In the genomic region with DNA sequence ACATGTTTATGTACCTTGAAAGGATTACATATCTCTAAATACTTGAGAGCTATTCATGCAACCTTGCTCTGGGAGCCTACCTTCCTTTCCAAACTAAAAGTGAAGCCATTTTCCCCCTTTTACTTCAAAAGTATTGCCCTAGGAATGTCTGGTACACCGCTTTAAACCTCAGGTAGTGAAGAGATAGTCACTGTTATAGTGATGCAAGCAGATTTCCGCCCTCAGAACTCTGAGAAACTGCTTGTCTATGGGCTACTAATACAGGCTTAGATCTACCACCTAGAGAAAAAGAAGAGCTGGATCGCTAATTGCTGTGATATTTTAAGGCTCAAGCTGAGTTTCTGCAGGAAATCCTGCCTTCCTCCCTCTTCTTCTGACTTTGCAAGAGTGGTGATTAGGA, we compare ENCODE assay signal across 17 cellular contexts.
DNase-seq lines count a peak whose midpoint lies in the region; ATAC-seq, FAIRE-seq and TF ChIP-seq lines count a peak whose summit lies in the region.
"Had no signal": no experiment of that assay in that cellular context is flagged by ENCODE, and none has a peak within 500 bp of the region (broad histone marks: within the 10 kb centered on the region; RNA-seq: fewer than 3 reads in every experiment).

No MANE protein-coding gene starts in this region.

- TF ChIP-seq EP300 in gastroesophageal sphincter (IDR thresholded peaks at IDR 0.05): no peak

- no peak for ATAC-seq in left cardiac atrium
- no peak for ATAC-seq in HG03571 (IDR thresholded peaks at IDR 0.05; ENCODE audit: unreplicated experiment)
- ATAC-seq in gastroesophageal sphincter: no peak

- H3K27me3 ChIP-seq in cardiac muscle cell (no peaks in the 10 kb centered on the region), bronchial epithelial cell (ENCODE audit: control insufficient read depth, insufficient read depth, low read length) (no peaks in the 10 kb centered on the region), keratinocyte (ENCODE audit: control insufficient read depth, extremely low read depth, insufficient read depth, low read length) (no peaks in the 10 kb centered on the region), gastroesophageal sphincter (no peaks in the 10 kb centered on the region)
- H3K27me3 ChIP-seq in BLaER1 treated with 17β-estradiol and CSF1 and Interleukin-3, amounts not matched to agents 10 nM and 100 nM: no peaks in the 10 kb centered on the region

- H3K4me1 ChIP-seq in cardiac muscle cell (ENCODE audit: low read depth) (peaks cover 34% of the 10 kb centered on the region), keratinocyte (ENCODE audit: control insufficient read depth, extremely low read depth, insufficient read depth, low read length) (peaks cover 24% of the 10 kb centered on the region), gastroesophageal sphincter (peaks cover 0 to 8% (median 0%) of the 10 kb centered on the region in 3 donors)
- H3K4me1 ChIP-seq in BLaER1 treated with 17β-estradiol and CSF1 and Interleukin-3, amounts not matched to agents 10 nM and 100 nM: peaks cover 0 to 37% (median 24%) of the 10 kb centered on the region in 10 experiments; a peak in 13 of 20 replicates

- H3K4me2 ChIP-seq in BLaER1 treated with 17β-estradiol and CSF1 and Interleukin-3, amounts not matched to agents 10 nM and 100 nM: peak overlapping the region in 7 of 11 experiments; percentile 1 to 54 (median 40); a peak in 11 of 22 replicates
- no peak overlapping the region for H3K4me2 ChIP-seq in keratinocyte (ENCODE audit: control insufficient read depth, extremely low read depth, insufficient read depth, low read depth, low read length)

- H3K4me3 ChIP-seq in cardiac muscle cell: no peak overlapping the region
- no peak overlapping the region for H3K4me3 ChIP-seq in BLaER1 treated with 17β-estradiol and CSF1 and Interleukin-3, amounts not matched to agents 10 nM and 100 nM
- H3K4me3 ChIP-seq in bronchial epithelial cell (ENCODE audit: low read depth, low read length): no peak overlapping the region
- no peak overlapping the region for H3K4me3 ChIP-seq in keratinocyte (ENCODE audit: control insufficient read depth in 2 of 3, extremely low read depth in 1 of 3, insufficient read depth in 2 of 3, low read depth in 1 of 3, low read length in 3 of 3)
- no peak overlapping the region for H3K4me3 ChIP-seq in gastroesophageal sphincter
- H3K4me3 ChIP-seq: GM23248 had no signal

- H3K9ac ChIP-seq in BLaER1 treated with 17β-estradiol and CSF1 and Interleukin-3, amounts not matched to agents 10 nM and 100 nM: no peak overlapping the region
- no peak overlapping the region for H3K9ac ChIP-seq in keratinocyte (ENCODE audit: control insufficient read depth, extremely low read depth, insufficient read depth, low read length)
- H3K9ac ChIP-seq: GM23248 had no signal

- H3K27ac ChIP-seq in cardiac muscle cell (peak overlapping the region; percentile 88), keratinocyte (ENCODE audit: control insufficient read depth, insufficient read depth, low read length) (no peak overlapping the region), gastroesophageal sphincter (no peak overlapping the region)
- no peak overlapping the region for H3K27ac ChIP-seq in BLaER1 treated with 17β-estradiol and CSF1 and Interleukin-3, amounts not matched to agents 10 nM and 100 nM
- H3K27ac ChIP-seq: GM23248 had no signal

- dilution Hi-C loops in keratinocyte (cut with MboI; ENCODE audit: extremely low pct_ligation_motif_present, low sequenced_read_pairs): no loop called here

- no peak overlapping the region for H2AFZ ChIP-seq in keratinocyte (ENCODE audit: control insufficient read depth, low read length)
- H2AFZ ChIP-seq: GM23248 had no signal

- 47 to 80% methylated on average over 3 of the region's 3 CpGs for WGBS in gastroesophageal sphincter (ENCODE audit: low coverage in 1 of 2), 2 donors

- intact Hi-C loops in left cardiac atrium (cut with DNase I): no loop called here

- H3K36me3 ChIP-seq in cardiac muscle cell: no peaks in the 10 kb centered on the region
- no peaks in the 10 kb centered on the region for H3K36me3 ChIP-seq in BLaER1 treated with 17β-estradiol and CSF1 and Interleukin-3, amounts not matched to agents 10 nM and 100 nM
- H3K36me3 ChIP-seq in bronchial epithelial cell (ENCODE audit: control insufficient read depth, insufficient read depth, low read length): no peaks in the 10 kb centered on the region
- H3K36me3 ChIP-seq in keratinocyte (ENCODE audit: control insufficient read depth in 2 of 2, extremely low read depth in 1 of 2, insufficient read depth in 2 of 2, low read length in 2 of 2): no peaks in the 10 kb centered on the region
- H3K36me3 ChIP-seq in gastroesophageal sphincter: no peaks in the 10 kb centered on the region

- no peak for TF ChIP-seq POLR2A in gastroesophageal sphincter (IDR thresholded peaks at IDR 0.05)

- H3K9me3 ChIP-seq in cardiac muscle cell (ENCODE audit: low read depth) (no peaks in the 10 kb centered on the region), keratinocyte (ENCODE audit: control insufficient read depth, low read depth, low read length) (no peaks in the 10 kb centered on the region), gastroesophageal sphincter (no peaks in the 10 kb centered on the region)
- H3K9me3 ChIP-seq in BLaER1 treated with 17β-estradiol and CSF1 and Interleukin-3, amounts not matched to agents 10 nM and 100 nM (replicated peaks in 1 of 11): no peaks in the 10 kb centered on the region

- DNase-seq in cardiac muscle cell (ENCODE audit: low read depth in 1 of 2, low spot score in 1 of 2): no peak
- no peak for DNase-seq in left cardiac atrium
- DNase-seq in bronchial epithelial cell (ENCODE audit: low read depth): peak; percentile 72
- no peak for DNase-seq in keratinocyte (ENCODE audit: low read depth, low spot score)
- DNase-seq in stimulated activated CD4-positive, alpha-beta T cell treated with anti-CD3 and anti-CD28 coated beads, Interleukin-15, amount 100 ng/mL, for 24 hours: no peak
- DNase-seq: 8988T; AML-193; C1 segment of cervical spinal cord; Calu3; CD4-positive, alpha-beta T cell; DMS 273 treated with DMSO at 0.1 percent for 48 hours; GM23248; H9 had no signal

- no peak for FAIRE-seq in bronchial epithelial cell (lab: Jason Lieb, UNC)
- peak; percentile 36 for FAIRE-seq in keratinocyte (lab: Jason Lieb, UNC)
- FAIRE-seq: GM12891 had no signal

- no peaks in the 10 kb centered on the region for H3K9me1 ChIP-seq in keratinocyte (ENCODE audit: control insufficient read depth, extremely low read depth, insufficient read depth, low read length)

- no peaks in the 10 kb centered on the region for H3K79me2 ChIP-seq in keratinocyte (ENCODE audit: control insufficient read depth, insufficient read depth, low read length)

- TF ChIP-seq CTCF in cardiac muscle cell (IDR thresholded peaks at IDR 0.05; ENCODE audit: low read depth, low read length): no peak
- no peak for TF ChIP-seq CTCF in bronchial epithelial cell (IDR thresholded peaks at IDR 0.05; ENCODE audit: insufficient read depth, low read length, severe bottlenecking)
- no peak for TF ChIP-seq CTCF in keratinocyte (optimal IDR thresholded peaks at IDR 0.05 in 1 of 3, IDR thresholded peaks at IDR 0.05 in 1 of 3, conservative IDR thresholded peaks at IDR 0.05 in 1 of 3; ENCODE audit: extremely low read depth in 1 of 3, insufficient read depth in 2 of 3, low read length in 3 of 3)
- TF ChIP-seq CTCF in gastroesophageal sphincter (IDR thresholded peaks at IDR 0.05): no peak

- no peaks in the 10 kb centered on the region for H4K20me1 ChIP-seq in BLaER1 treated with 17β-estradiol and CSF1 and Interleukin-3, amounts not matched to agents 10 nM and 100 nM
- no peaks in the 10 kb centered on the region for H4K20me1 ChIP-seq in keratinocyte (ENCODE audit: control insufficient read depth, extremely low read depth, insufficient read depth, low read length)
